ENCODE assay signal across 9 cellular contexts in genomic region chr12:31238764-31239387, GRCh38.
DNase-seq lines count a peak whose midpoint lies in the region; ATAC-seq and TF ChIP-seq lines count a peak whose summit lies in the region.
"Had no signal": no experiment of that assay in that cellular context is flagged by ENCODE, and none has a peak within 500 bp of the region (broad histone marks: within the 10 kb centered on the region; RNA-seq: fewer than 3 reads in every experiment).

No MANE protein-coding gene starts in this region.

- H3K36me3 Mint-ChIP-seq in memory B cell = no peaks in the 10 kb centered on the region

- no peaks in the 10 kb centered on the region for H3K9me3 Mint-ChIP-seq in memory B cell
- H3K9me3 Mint-ChIP-seq: T-helper 1 cell treated with Interleukin-12 subunit alpha and Interleukin-12 subunit beta and Interleukin-4 antibody, amounts not matched to agents 30 μg/mL and 1 μg/mL, for 36 hours had no signal

- H3K36me3 ChIP-seq in BJ (ENCODE audit: control insufficient read depth, insufficient read depth, low read length) = no peaks in the 10 kb centered on the region

- H3K27me3 ChIP-seq in BJ (ENCODE audit: control insufficient read depth, insufficient read depth, low read length) (peaks cover 9% of the 10 kb centered on the region), dorsolateral prefrontal cortex (peaks cover 0 to 17% (median 0%) of the 10 kb centered on the region in 45 donors)

- CTCF ChIA-PET in BJ (lab: Yijun Ruan, JAX) = interaction anchor here (0.8 to 9.0 kb wide), 16 partner anchors 9 to 393 kb away, joined by 3 to 82 read pairs (median 4); no protein-coding TSS in a partner anchor

- peaks cover 13% of the 10 kb centered on the region for H3K27me3 Mint-ChIP-seq in memory B cell

- H3K27ac ChIP-seq in dorsolateral prefrontal cortex = no peak overlapping the region

- DNase-seq in BJ (ENCODE audit: low read depth) (no peak), NCI-H446 treated with DMSO at 0.1 percent for 48 hours (lab: John Stamatoyannopoulos, UW) (peak; percentile 35), dorsolateral prefrontal cortex (peak in 8 of 10 donors; percentile 39 to 75 (median 64)), memory B cell (ENCODE audit: low spot score in 2 of 2) (peak; percentile 54 to 63)
- DNase-seq in activated CD4-positive, alpha-beta T cell treated with anti-CD3 and anti-CD28 coated beads for 4 hours = peak; percentile 37 to 56
- peak; percentile 10 to 28 for DNase-seq in stimulated activated CD8-positive, alpha-beta memory T cell treated with anti-CD3 and anti-CD28 coated beads, Interleukin-2, amount 100 ng/mL, for 1 hour (ENCODE audit: low read depth in 2 of 2)

- POLR2A ChIA-PET in BJ (lab: Charles Lee) = no interaction called here

- ATAC-seq in GM18907 (IDR thresholded peaks at IDR 0.05; ENCODE audit: unreplicated experiment) = peak; percentile 92
- ATAC-seq in HG03139 (IDR thresholded peaks at IDR 0.05; ENCODE audit: unreplicated experiment) = peak; percentile 75
- peak; percentile 83 for ATAC-seq in memory B cell (ENCODE audit: low read depth)

- no peak overlapping the region for H3K4me3 ChIP-seq in BJ (ENCODE audit: low read depth, low read length)
- H3K4me3 ChIP-seq in dorsolateral prefrontal cortex = peak overlapping the region in 17 of 59 donors; percentile 11 to 48 (median 25)

- intact Hi-C loops in dorsolateral prefrontal cortex (cut with DNase I) = loop anchor here in 1 of 2 donors (5.0 to 10.0 kb wide), 2 partner anchors 244 to 392 kb away; no protein-coding TSS in a partner anchor

- H3K4me1 Mint-ChIP-seq in memory B cell = peaks cover 4% of the 10 kb centered on the region

- H3K4me3 Mint-ChIP-seq in memory B cell = peak overlapping the region; percentile 45
- H3K4me3 Mint-ChIP-seq: T-helper 1 cell treated with Interleukin-12 subunit alpha and Interleukin-12 subunit beta and Interleukin-4 antibody, amounts not matched to agents 30 μg/mL and 1 μg/mL, for 36 hours had no signal

- TF ChIP-seq CTCF in BJ (IDR thresholded peaks at IDR 0.05; ENCODE audit: insufficient read depth, low read depth, low read length) (peak; percentile 78), dorsolateral prefrontal cortex (IDR thresholded peaks at IDR 0.05 in 54 of 56, conservative IDR thresholded peaks at IDR 0.05 in 2 of 56; ENCODE audit: low read depth in 1 of 56, partially characterized antibody in 56 of 56) (peak; percentile 38 to 92 (median 68))

- no peak overlapping the region for H3K27ac Mint-ChIP-seq in memory B cell
- H3K27ac Mint-ChIP-seq: T-helper 1 cell treated with Interleukin-12 subunit alpha and Interleukin-12 subunit beta and Interleukin-4 antibody, amounts not matched to agents 30 μg/mL and 1 μg/mL, for 36 hours had no signal
